ENCODE assay signal across 14 cellular contexts in genomic region chr6:15305909-15306308, GRCh38.
A peak's percentile ranks its signal among the peaks of the same experiment; 100 is the strongest.
DNase-seq lines count a peak whose midpoint lies in the region; ATAC-seq and TF ChIP-seq lines count a peak whose summit lies in the region.
"Had no signal": no experiment of that assay in that cellular context is flagged by ENCODE, and none has a peak within 500 bp of the region (broad histone marks: within the 10 kb centered on the region; RNA-seq: fewer than 3 reads in every experiment).

No MANE protein-coding gene starts in this region.

- H3K4me3 Mint-ChIP-seq in activated CD8-positive, alpha-beta memory T cell treated with anti-CD3 and anti-CD28 coated beads, Interleukin-2, amount 10 ng/mL, durations not matched to agents 7 days and 5 days: peak overlapping the region; percentile 59
- H3K4me3 Mint-ChIP-seq in activated T-helper 17 cell treated with anti-CD3 and anti-CD28 coated beads, Interleukin-2, amount 50 U/mL, for 72 hours: peak overlapping the region; percentile 63
- H3K4me3 Mint-ChIP-seq in stimulated activated effector memory CD8-positive, alpha-beta T cell treated with anti-CD3 and anti-CD28 coated beads, Interleukin-12 subunit alpha, Interleukin-12 subunit beta, amount 100 ng/mL, for 72 hours: peak overlapping the region; percentile 21

- H3K4me3 ChIP-seq in WERI-Rb-1 (ENCODE audit: low read depth, low read length): no peak overlapping the region

- ATAC-seq in activated CD8-positive, alpha-beta memory T cell treated with anti-CD3 and anti-CD28 coated beads, Interleukin-2, amount 10 ng/mL, durations not matched to agents 7 days and 5 days: no peak
- peak; percentile 23 for ATAC-seq in HG02588 (IDR thresholded peaks at IDR 0.05; ENCODE audit: unreplicated experiment)
- ATAC-seq in activated T-helper 17 cell treated with anti-CD3 and anti-CD28 coated beads, Interleukin-2, amount 50 U/mL, for 72 hours (replicated peaks): no peak
- ATAC-seq in stimulated activated effector memory CD8-positive, alpha-beta T cell treated with anti-CD3 and anti-CD28 coated beads, Interleukin-12 subunit alpha, Interleukin-12 subunit beta, amount 100 ng/mL, for 72 hours: no peak

- H3K36me3 Mint-ChIP-seq in activated CD8-positive, alpha-beta memory T cell treated with anti-CD3 and anti-CD28 coated beads, Interleukin-2, amount 10 ng/mL, durations not matched to agents 7 days and 5 days: peaks cover 24% of the 10 kb centered on the region
- peaks cover 90% of the 10 kb centered on the region for H3K36me3 Mint-ChIP-seq in activated T-helper 17 cell treated with anti-CD3 and anti-CD28 coated beads, Interleukin-2, amount 50 U/mL, for 72 hours (ENCODE audit: low read depth)
- peaks cover 31% of the 10 kb centered on the region for H3K36me3 Mint-ChIP-seq in stimulated activated effector memory CD8-positive, alpha-beta T cell treated with anti-CD3 and anti-CD28 coated beads, Interleukin-12 subunit alpha, Interleukin-12 subunit beta, amount 100 ng/mL, for 72 hours

- peaks cover 80% of the 10 kb centered on the region for H3K4me1 Mint-ChIP-seq in activated CD8-positive, alpha-beta memory T cell treated with anti-CD3 and anti-CD28 coated beads, Interleukin-2, amount 10 ng/mL, durations not matched to agents 7 days and 5 days
- H3K4me1 Mint-ChIP-seq in activated T-helper 17 cell treated with anti-CD3 and anti-CD28 coated beads, Interleukin-2, amount 50 U/mL, for 72 hours: peaks cover 66% of the 10 kb centered on the region
- H3K4me1 Mint-ChIP-seq in stimulated activated effector memory CD8-positive, alpha-beta T cell treated with anti-CD3 and anti-CD28 coated beads, Interleukin-12 subunit alpha, Interleukin-12 subunit beta, amount 100 ng/mL, for 72 hours: peaks cover 76% of the 10 kb centered on the region

- POLR2A ChIA-PET in RWPE1 (lab: Yijun Ruan, JAX; ENCODE audit: low non-redundant PET): no interaction called here

- TF ChIP-seq CTCF in RWPE1 (conservative IDR thresholded peaks at IDR 0.05; ENCODE audit: low read depth) (no peak), WERI-Rb-1 (IDR thresholded peaks at IDR 0.05; ENCODE audit: low read depth, low read length) (no peak)

- no peaks in the 10 kb centered on the region for H3K27me3 ChIP-seq in WERI-Rb-1 (ENCODE audit: insufficient read depth, low read depth, severe bottlenecking)

- H3K36me3 ChIP-seq in WERI-Rb-1: no peaks in the 10 kb centered on the region

- CTCF ChIA-PET in activated CD8-positive, alpha-beta memory T cell treated with anti-CD3 and anti-CD28 coated beads, Interleukin-2, amount 10 ng/mL, durations not matched to agents 7 days and 5 days (lab: Charles Lee): interaction anchor here (1.2 to 1.3 kb wide), 3 partner anchors 9 to 59 kb away, joined by 4 to 5 read pairs (median 4); no protein-coding TSS in a partner anchor
- CTCF ChIA-PET in RWPE1 (lab: Yijun Ruan, JAX): no interaction called here

- H3K27ac Mint-ChIP-seq in activated CD8-positive, alpha-beta memory T cell treated with anti-CD3 and anti-CD28 coated beads, Interleukin-2, amount 10 ng/mL, durations not matched to agents 7 days and 5 days: peak overlapping the region; percentile 92
- peak overlapping the region; percentile 43 for H3K27ac Mint-ChIP-seq in activated T-helper 17 cell treated with anti-CD3 and anti-CD28 coated beads, Interleukin-2, amount 50 U/mL, for 72 hours
- no peak overlapping the region for H3K27ac Mint-ChIP-seq in stimulated activated effector memory CD8-positive, alpha-beta T cell treated with anti-CD3 and anti-CD28 coated beads, Interleukin-12 subunit alpha, Interleukin-12 subunit beta, amount 100 ng/mL, for 72 hours

- H3K9me3 Mint-ChIP-seq in activated CD8-positive, alpha-beta memory T cell treated with anti-CD3 and anti-CD28 coated beads, Interleukin-2, amount 10 ng/mL, durations not matched to agents 7 days and 5 days (ENCODE audit: low read depth): no peaks in the 10 kb centered on the region
- H3K9me3 Mint-ChIP-seq in activated T-helper 17 cell treated with anti-CD3 and anti-CD28 coated beads, Interleukin-2, amount 50 U/mL, for 72 hours: no peaks in the 10 kb centered on the region
- no peaks in the 10 kb centered on the region for H3K9me3 Mint-ChIP-seq in stimulated activated effector memory CD8-positive, alpha-beta T cell treated with anti-CD3 and anti-CD28 coated beads, Interleukin-12 subunit alpha, Interleukin-12 subunit beta, amount 100 ng/mL, for 72 hours

- no peaks in the 10 kb centered on the region for H3K27me3 Mint-ChIP-seq in activated CD8-positive, alpha-beta memory T cell treated with anti-CD3 and anti-CD28 coated beads, Interleukin-2, amount 10 ng/mL, durations not matched to agents 7 days and 5 days
- no peaks in the 10 kb centered on the region for H3K27me3 Mint-ChIP-seq in activated T-helper 17 cell treated with anti-CD3 and anti-CD28 coated beads, Interleukin-2, amount 50 U/mL, for 72 hours

- DNase-seq in activated CD8-positive, alpha-beta memory T cell treated with anti-CD3 and anti-CD28 coated beads, Interleukin-2, amount 10 ng/mL, durations not matched to agents 7 days and 5 days: no peak
- no peak for DNase-seq in activated CD8-positive, alpha-beta memory T cell treated with anti-CD3 and anti-CD28 coated beads, Interleukin-2, amount 50 U/mL, for 48 hours
- no peak for DNase-seq in stimulated activated effector memory CD8-positive, alpha-beta T cell treated with anti-CD3 and anti-CD28 coated beads, Interleukin-12 subunit alpha, Interleukin-12 subunit beta, amount 100 ng/mL, for 72 hours (ENCODE audit: low spot score in 2 of 2)
- DNase-seq in RWPE1 (ENCODE audit: low spot score): no peak
- DNase-seq in GF-D8 (lab: John Stamatoyannopoulos, UW): no peak
- DNase-seq in WERI-Rb-1: no peak
- DNase-seq: activated gamma-delta T cell, cerebellar nuclear complex, hypothalamus, NCI-H1105 treated with DMSO at 0.1 percent for 48 hours, NCI-H526, SIG-M5 had no signal

- no peaks in the 10 kb centered on the region for H3K9me3 ChIP-seq in WERI-Rb-1 (ENCODE audit: severe bottlenecking)

- no peak overlapping the region for H3K27ac ChIP-seq in RWPE1
- H3K27ac ChIP-seq in WERI-Rb-1: no peak overlapping the region
